ENCODE assay signal across 1 cellular context in the genomic region with DNA sequence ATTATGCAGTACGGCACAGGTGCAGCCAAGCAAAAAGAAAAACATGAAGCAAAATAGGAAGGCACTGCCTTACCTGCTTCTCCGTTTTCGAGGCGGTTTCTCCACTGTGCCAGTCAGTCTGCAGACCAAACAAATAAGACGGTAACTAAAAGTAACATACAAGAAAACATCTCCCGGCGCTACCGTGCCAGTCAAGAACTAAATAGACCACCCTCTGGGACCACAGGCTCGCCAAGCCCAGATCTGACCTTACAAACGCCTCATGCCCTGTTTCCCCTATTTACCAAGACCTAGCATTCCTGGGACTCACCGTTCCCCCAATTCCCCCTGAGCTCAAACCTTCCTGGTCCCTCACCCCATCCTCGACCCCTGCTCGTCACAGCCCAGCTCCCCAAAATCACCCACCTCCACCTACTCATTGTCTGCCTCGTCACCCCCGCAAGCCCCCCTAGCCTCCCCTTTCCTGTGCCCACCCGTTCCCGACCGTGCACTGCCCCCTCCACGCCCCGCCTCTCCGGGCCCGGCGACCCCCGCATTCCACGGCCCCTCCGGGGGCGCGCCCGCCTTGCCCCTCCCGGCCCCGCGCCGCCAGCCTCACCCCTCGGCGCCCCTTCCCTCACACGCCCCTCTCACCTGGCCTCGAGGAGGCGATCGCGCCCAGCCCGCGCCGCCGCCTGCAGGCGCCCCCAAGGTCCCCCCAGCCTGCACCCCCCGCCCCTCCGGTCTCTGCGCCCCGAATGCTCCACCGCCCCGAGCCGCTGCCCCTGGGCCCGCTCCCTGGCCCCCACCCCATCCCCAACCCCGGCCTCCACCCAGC.
TF ChIP-seq lines count a peak whose summit lies in the region.

No MANE protein-coding gene starts in this region.

TF ChIP-seq in HEK293, 187 proteins besides CTCF, POLR2A, EP300 and RAD21 (continued from another document and continues in another):
- TF ChIP-seq, protein P1, sequence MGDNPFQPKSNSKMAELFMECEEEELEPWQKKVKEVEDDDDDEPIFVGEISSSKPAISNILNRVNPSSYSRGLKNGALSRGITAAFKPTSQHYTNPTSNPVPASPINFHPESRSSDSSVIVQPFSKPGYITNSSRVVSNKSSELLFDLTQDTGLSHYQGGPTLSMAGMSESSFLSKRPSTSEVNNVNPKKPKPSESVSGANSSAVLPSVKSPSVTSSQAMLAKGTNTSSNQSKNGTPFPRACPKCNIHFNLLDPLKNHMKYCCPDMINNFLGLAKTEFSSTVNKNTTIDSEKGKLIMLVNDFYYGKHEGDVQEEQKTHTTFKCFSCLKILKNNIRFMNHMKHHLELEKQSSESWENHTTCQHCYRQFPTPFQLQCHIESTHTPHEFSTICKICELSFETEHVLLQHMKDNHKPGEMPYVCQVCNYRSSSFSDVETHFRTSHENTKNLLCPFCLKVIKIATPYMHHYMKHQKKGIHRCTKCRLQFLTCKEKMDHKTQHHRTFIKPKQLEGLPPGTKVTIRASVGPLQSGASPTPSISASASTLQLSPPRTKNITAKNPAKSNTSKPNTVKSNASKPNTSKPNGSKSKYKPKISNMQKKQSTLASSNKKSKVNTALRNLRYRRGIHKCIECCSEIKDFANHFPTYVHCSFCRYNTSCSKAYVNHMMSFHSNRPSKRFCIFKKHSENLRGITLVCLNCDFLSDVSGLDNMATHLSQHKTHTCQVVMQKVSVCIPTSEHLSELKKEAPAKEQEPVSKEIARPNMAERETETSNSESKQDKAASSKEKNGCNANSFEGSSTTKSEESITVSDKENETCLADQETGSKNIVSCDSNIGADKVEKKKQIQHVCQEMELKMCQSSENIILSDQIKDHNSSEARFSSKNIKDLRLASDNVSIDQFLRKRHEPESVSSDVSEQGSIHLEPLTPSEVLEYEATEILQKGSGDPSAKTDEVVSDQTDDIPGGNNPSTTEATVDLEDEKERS (tag by site-specific recombination; IDR thresholded peaks at IDR 0.05) = no peak
- TF ChIP-seq MYNN (tag by site-specific recombination; IDR thresholded peaks at IDR 0.05; ENCODE audit: borderline replicate concordance) (no peak), ZNF121 (tag by site-specific recombination; IDR thresholded peaks at IDR 0.05) (no peak), ZNF239 (tag by site-specific recombination; IDR thresholded peaks at IDR 0.05) (no peak), ZNF548 (tag by site-specific recombination; IDR thresholded peaks at IDR 0.05) (no peak), RBAK (tag by site-specific recombination; IDR thresholded peaks at IDR 0.05) (no peak), ZNF423 (tag by site-specific recombination; IDR thresholded peaks at IDR 0.05) (no peak), ZNF157 (tag by site-specific recombination; IDR thresholded peaks at IDR 0.05) (no peak), REPIN1 (tag by site-specific recombination; IDR thresholded peaks at IDR 0.05; ENCODE audit: low read depth) (no peak), ZEB2 (tag by site-specific recombination; IDR thresholded peaks at IDR 0.05) (0 out of 2 replicates have a peak, but pooled peaks have one; percentile 12), ZNF596 (tag by site-specific recombination; IDR thresholded peaks at IDR 0.05) (no peak), ZBTB48 (tag by site-specific recombination; IDR thresholded peaks at IDR 0.05) (peak; percentile 33; the same call in 1 of the 2 replicates), BCL11B (tag by site-specific recombination; IDR thresholded peaks at IDR 0.05; ENCODE audit: low read depth) (no peak), ZNF701 (tag by site-specific recombination; IDR thresholded peaks at IDR 0.05) (no peak), ZNF530 (tag by site-specific recombination; IDR thresholded peaks at IDR 0.05; ENCODE audit: low read depth) (no peak), ZNF626 (tag by site-specific recombination; IDR thresholded peaks at IDR 0.05) (no peak), ZNF37A (tag by site-specific recombination; IDR thresholded peaks at IDR 0.05) (no peak), ZNF76 (tag by site-specific recombination; IDR thresholded peaks at IDR 0.05; ENCODE audit: borderline replicate concordance, low read depth) (no peak), TCF7L2 (IDR thresholded peaks at IDR 0.05; ENCODE audit: borderline replicate concordance, low read depth, low read length) (no peak), ZNF155 (tag by site-specific recombination; IDR thresholded peaks at IDR 0.05) (no peak), ZNF394 (tag by site-specific recombination; IDR thresholded peaks at IDR 0.05; ENCODE audit: borderline replicate concordance) (peak; percentile 48; the same call in 1 of the 2 replicates), GLIS2 (tag by site-specific recombination; IDR thresholded peaks at IDR 0.05) (no peak), ZNF398 (tag by site-specific recombination; IDR thresholded peaks at IDR 0.05) (peak; percentile 17; the same call in 1 of the 2 replicates), ZNF335 (tag by site-specific recombination; conservative IDR thresholded peaks at IDR 0.05) (peak; percentile 44), ZBTB8A (tag by site-specific recombination; IDR thresholded peaks at IDR 0.05) (no peak), ZNF114 (tag by site-specific recombination; IDR thresholded peaks at IDR 0.05) (no peak), ZNF426 (tag by site-specific recombination; IDR thresholded peaks at IDR 0.05) (no peak), WT1 (tag by site-specific recombination; IDR thresholded peaks at IDR 0.05) (no peak), ZNF146 (tag by site-specific recombination; IDR thresholded peaks at IDR 0.05) (no peak), ZNF623 (tag by site-specific recombination; IDR thresholded peaks at IDR 0.05) (no peak), ZNF202 (tag by site-specific recombination; IDR thresholded peaks at IDR 0.05; ENCODE audit: borderline replicate concordance) (no peak), ZFP41 (tag by site-specific recombination; IDR thresholded peaks at IDR 0.05; ENCODE audit: borderline replicate concordance) (no peak), ZBTB7A (tag by site-specific recombination; IDR thresholded peaks at IDR 0.05; ENCODE audit: low read depth) (0 out of 2 replicates have a peak, but pooled peaks have one; percentile 42), ZNF341 (tag by site-specific recombination; IDR thresholded peaks at IDR 0.05; ENCODE audit: low read depth) (no peak), ZNF350 (tag by site-specific recombination; IDR thresholded peaks at IDR 0.05) (no peak), FEZF1 (tag by site-specific recombination; IDR thresholded peaks at IDR 0.05) (no peak), SCRT1 (tag by site-specific recombination; IDR thresholded peaks at IDR 0.05; ENCODE audit: borderline replicate concordance) (no peak), ZNF518A (tag by site-specific recombination; conservative IDR thresholded peaks at IDR 0.05; ENCODE audit: low read depth) (no peak), OVOL3 (tag by site-specific recombination; IDR thresholded peaks at IDR 0.05) (no peak), ZNF629 (tag by site-specific recombination; IDR thresholded peaks at IDR 0.05) (no peak)
- TF ChIP-seq, protein P2, sequence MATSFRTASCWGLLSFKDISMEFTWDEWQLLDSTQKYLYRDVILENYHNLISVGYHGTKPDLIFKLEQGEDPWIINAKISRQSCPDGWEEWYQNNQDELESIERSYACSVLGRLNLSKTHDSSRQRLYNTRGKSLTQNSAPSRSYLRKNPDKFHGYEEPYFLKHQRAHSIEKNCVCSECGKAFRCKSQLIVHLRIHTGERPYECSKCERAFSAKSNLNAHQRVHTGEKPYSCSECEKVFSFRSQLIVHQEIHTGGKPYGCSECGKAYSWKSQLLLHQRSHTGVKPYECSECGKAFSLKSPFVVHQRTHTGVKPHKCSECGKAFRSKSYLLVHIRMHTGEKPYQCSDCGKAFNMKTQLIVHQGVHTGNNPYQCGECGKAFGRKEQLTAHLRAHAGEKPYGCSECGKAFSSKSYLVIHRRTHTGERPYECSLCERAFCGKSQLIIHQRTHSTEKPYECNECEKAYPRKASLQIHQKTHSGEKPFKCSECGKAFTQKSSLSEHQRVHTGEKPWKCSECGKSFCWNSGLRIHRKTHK (tag by site-specific recombination; IDR thresholded peaks at IDR 0.05) = no peak
- TF ChIP-seq, protein P3, sequence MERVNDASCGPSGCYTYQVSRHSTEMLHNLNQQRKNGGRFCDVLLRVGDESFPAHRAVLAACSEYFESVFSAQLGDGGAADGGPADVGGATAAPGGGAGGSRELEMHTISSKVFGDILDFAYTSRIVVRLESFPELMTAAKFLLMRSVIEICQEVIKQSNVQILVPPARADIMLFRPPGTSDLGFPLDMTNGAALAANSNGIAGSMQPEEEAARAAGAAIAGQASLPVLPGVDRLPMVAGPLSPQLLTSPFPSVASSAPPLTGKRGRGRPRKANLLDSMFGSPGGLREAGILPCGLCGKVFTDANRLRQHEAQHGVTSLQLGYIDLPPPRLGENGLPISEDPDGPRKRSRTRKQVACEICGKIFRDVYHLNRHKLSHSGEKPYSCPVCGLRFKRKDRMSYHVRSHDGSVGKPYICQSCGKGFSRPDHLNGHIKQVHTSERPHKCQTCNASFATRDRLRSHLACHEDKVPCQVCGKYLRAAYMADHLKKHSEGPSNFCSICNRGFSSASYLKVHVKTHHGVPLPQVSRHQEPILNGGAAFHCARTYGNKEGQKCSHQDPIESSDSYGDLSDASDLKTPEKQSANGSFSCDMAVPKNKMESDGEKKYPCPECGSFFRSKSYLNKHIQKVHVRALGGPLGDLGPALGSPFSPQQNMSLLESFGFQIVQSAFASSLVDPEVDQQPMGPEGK (tag by site-specific recombination; IDR thresholded peaks at IDR 0.05) = peak; percentile 54; the same call in 1 of the 2 replicates
- TF ChIP-seq, protein P4, sequence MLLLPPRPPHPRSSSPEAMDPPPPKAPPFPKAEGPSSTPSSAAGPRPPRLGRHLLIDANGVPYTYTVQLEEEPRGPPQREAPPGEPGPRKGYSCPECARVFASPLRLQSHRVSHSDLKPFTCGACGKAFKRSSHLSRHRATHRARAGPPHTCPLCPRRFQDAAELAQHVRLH (tag by site-specific recombination; IDR thresholded peaks at IDR 0.05) = no peak
- TF ChIP-seq, protein P5, sequence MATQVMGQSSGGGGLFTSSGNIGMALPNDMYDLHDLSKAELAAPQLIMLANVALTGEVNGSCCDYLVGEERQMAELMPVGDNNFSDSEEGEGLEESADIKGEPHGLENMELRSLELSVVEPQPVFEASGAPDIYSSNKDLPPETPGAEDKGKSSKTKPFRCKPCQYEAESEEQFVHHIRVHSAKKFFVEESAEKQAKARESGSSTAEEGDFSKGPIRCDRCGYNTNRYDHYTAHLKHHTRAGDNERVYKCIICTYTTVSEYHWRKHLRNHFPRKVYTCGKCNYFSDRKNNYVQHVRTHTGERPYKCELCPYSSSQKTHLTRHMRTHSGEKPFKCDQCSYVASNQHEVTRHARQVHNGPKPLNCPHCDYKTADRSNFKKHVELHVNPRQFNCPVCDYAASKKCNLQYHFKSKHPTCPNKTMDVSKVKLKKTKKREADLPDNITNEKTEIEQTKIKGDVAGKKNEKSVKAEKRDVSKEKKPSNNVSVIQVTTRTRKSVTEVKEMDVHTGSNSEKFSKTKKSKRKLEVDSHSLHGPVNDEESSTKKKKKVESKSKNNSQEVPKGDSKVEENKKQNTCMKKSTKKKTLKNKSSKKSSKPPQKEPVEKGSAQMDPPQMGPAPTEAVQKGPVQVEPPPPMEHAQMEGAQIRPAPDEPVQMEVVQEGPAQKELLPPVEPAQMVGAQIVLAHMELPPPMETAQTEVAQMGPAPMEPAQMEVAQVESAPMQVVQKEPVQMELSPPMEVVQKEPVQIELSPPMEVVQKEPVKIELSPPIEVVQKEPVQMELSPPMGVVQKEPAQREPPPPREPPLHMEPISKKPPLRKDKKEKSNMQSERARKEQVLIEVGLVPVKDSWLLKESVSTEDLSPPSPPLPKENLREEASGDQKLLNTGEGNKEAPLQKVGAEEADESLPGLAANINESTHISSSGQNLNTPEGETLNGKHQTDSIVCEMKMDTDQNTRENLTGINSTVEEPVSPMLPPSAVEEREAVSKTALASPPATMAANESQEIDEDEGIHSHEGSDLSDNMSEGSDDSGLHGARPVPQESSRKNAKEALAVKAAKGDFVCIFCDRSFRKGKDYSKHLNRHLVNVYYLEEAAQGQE (tag by site-specific recombination; IDR thresholded peaks at IDR 0.05) = no peak
